12 cellular contexts compared by ENCODE assay signal in genomic region chr2:237617305-237617982, GRCh38. TPM values are rescaled to one million over a fixed set of nuclear protein-coding genes. Genes with fewer than 3 reads are reported as not detected.
DNase-seq lines count a peak whose midpoint lies in the region; ATAC-seq and TF ChIP-seq lines count a peak whose summit lies in the region.
"Had no signal": no experiment of that assay in that cellular context is flagged by ENCODE, and none has a peak within 500 bp of the region (broad histone marks: within the 10 kb centered on the region; RNA-seq: fewer than 3 reads in every experiment).

No MANE protein-coding gene starts in this region.

- TF ChIP-seq CTCF in cardiac muscle cell (IDR thresholded peaks at IDR 0.05; ENCODE audit: low read depth, low read length) (no peak), brain (conservative IDR thresholded peaks at IDR 0.05) (no peak), nephron (IDR thresholded peaks at IDR 0.05; ENCODE audit: unreplicated experiment in 3 of 3) (no peak), omental fat pad (IDR thresholded peaks at IDR 0.05) (no peak)

- H3K27ac Mint-ChIP-seq in brain (peak overlapping the region in 3 of 5 experiments; percentile 36 to 91 (median 91)), nephron (peak overlapping the region; percentile 72 to 95 (median 94))

- H3K4me3 ChIP-seq in cardiac muscle cell (no peak overlapping the region), aorta (ENCODE audit: low read length in 2 of 2) (no peak overlapping the region), HAP-1 (no peak overlapping the region)

- in situ Hi-C loops in HAP-1 (cut with MboI; ENCODE audit: low sequenced_read_pairs) = no loop called here

- no peaks in the 10 kb centered on the region for H3K27me3 ChIP-seq in cardiac muscle cell
- no peaks in the 10 kb centered on the region for H3K27me3 ChIP-seq in aorta (ENCODE audit: control insufficient read depth in 1 of 2, insufficient read depth in 2 of 2, low read length in 1 of 2)
- peaks cover 17% of the 10 kb centered on the region; the same call in 1 of the 2 replicates for H3K27me3 ChIP-seq in HAP-1 (ENCODE audit: low read depth)

- 79 to 81% methylated on average over 10 of the region's 10 CpGs for WGBS in aorta, 2 donors

- H3K36me3 Mint-ChIP-seq in brain (no peaks in the 10 kb centered on the region), nephron (ENCODE audit: low read depth) (no peaks in the 10 kb centered on the region)

- H3K27me3 Mint-ChIP-seq in brain = peaks cover 6% of the 10 kb centered on the region
- H3K27me3 Mint-ChIP-seq in nephron (ENCODE audit: low read depth) = peaks cover 4% of the 10 kb centered on the region

- H3K4me1 Mint-ChIP-seq in brain = peaks cover 38% of the 10 kb centered on the region
- H3K4me1 Mint-ChIP-seq in nephron = peaks cover 70% of the 10 kb centered on the region

- no peak for ATAC-seq in Right ventricle myocardium inferior
- no peak for ATAC-seq in aorta (ENCODE audit: low FRiP score)
- no peak for ATAC-seq in omental fat pad (ENCODE audit: low FRiP score)

- H3K9me3 Mint-ChIP-seq in brain (peaks cover 0 to 9% (median 0%) of the 10 kb centered on the region in 5 experiments), nephron (peaks cover 9% of the 10 kb centered on the region)

- H3K9me3 ChIP-seq in cardiac muscle cell (ENCODE audit: low read depth) = no peaks in the 10 kb centered on the region
- no peaks in the 10 kb centered on the region for H3K9me3 ChIP-seq in aorta (ENCODE audit: control insufficient read depth, low read length)
- no peaks in the 10 kb centered on the region for H3K9me3 ChIP-seq in HAP-1

- peak overlapping the region in 1 of 5 experiments; percentile 23 for H3K4me3 Mint-ChIP-seq in brain
- peak overlapping the region in 1 of 3 experiments; percentile 46 for H3K4me3 Mint-ChIP-seq in nephron

- H3K27ac ChIP-seq in cardiac muscle cell = peak overlapping the region; percentile 96
- H3K27ac ChIP-seq in aorta (ENCODE audit: low read depth in 1 of 2, low read length in 2 of 2) = peak overlapping the region; percentile 87 to 98
- H3K27ac ChIP-seq: C4-2B had no signal

- H3K36me3 ChIP-seq in cardiac muscle cell (no peaks in the 10 kb centered on the region), aorta (ENCODE audit: control insufficient read depth in 1 of 2, insufficient read depth in 2 of 2, low read length in 1 of 2) (no peaks in the 10 kb centered on the region), HAP-1 (replicated peaks) (no peaks in the 10 kb centered on the region)

- peaks cover 39% of the 10 kb centered on the region for H3K4me1 ChIP-seq in cardiac muscle cell (ENCODE audit: low read depth)
- H3K4me1 ChIP-seq in aorta (ENCODE audit: control insufficient read depth in 1 of 2, insufficient read depth in 2 of 2, low read length in 2 of 2) = peaks cover 0 to 12% of the 10 kb centered on the region in 2 donors
- H3K4me1 ChIP-seq in HAP-1 = no peaks in the 10 kb centered on the region

- intact Hi-C loops in Right ventricle myocardium inferior (cut with DNase I) (no loop called here), aorta (cut with DNase I) (loop anchor here in 1 of 2 donors (2.0 kb wide), 1 partner anchor 17 kb away; no protein-coding TSS in a partner anchor)

- no peak for DNase-seq in cardiac muscle cell (ENCODE audit: low read depth in 1 of 2, low spot score in 1 of 2)
- DNase-seq in Right ventricle myocardium inferior (ENCODE audit: missing footprints) = no peak
- no peak for DNase-seq in aorta
- no peak for DNase-seq in HAP-1 (ENCODE audit: low spot score in 2 of 2)
- DNase-seq in NCI-H345 (lab: John Stamatoyannopoulos, UW) = no peak
- DNase-seq in omental fat pad (ENCODE audit: low spot score) = no peak
- DNase-seq: activated naive CD4-positive, alpha-beta T cell treated with Interleukin-2 at 50 U/mL for 16 hours; NCI-H774 had no signal

RNA-seq across cellular contexts. Expression of gene LRRFIP1, which starts 9.9 kb away (rescaled TPM):
- total RNA-seq in cardiac muscle cell (66.3 and 95.3 TPM in 2 replicates), Right ventricle myocardium inferior (104 TPM), aorta (100 to 1,000 TPM; 234 to 348 TPM), omental fat pad (100 to 1,000 TPM in 3 of 4 donors, 10 to 100 TPM in 1; 90.0 to 257 (median 113) TPM)
- polyA plus RNA-seq in cardiac muscle cell (90.9 and 125 TPM in 2 replicates), brain (ENCODE audit: insufficient read depth, low read depth, low replicate concordance) (63.1 TPM), aorta (100 to 1,000 TPM; 100 to 105 TPM)

RNA-seq across cellular contexts. Expression of gene RAB17, which starts 26.9 kb away (rescaled TPM):
- total RNA-seq in cardiac muscle cell (2.9 and 4.7 TPM in 2 replicates), Right ventricle myocardium inferior (2.4 TPM), aorta (1 to 10 TPM; 3.7 to 4.5 TPM), omental fat pad (1 to 10 TPM in 2 of 4 donors, under 1 TPM in 1, not detected in 1; 0.84 to 8.6 (median 3.5) TPM)
- polyA plus RNA-seq in cardiac muscle cell (1.4 and 3.1 TPM in 2 replicates), brain (ENCODE audit: insufficient read depth, low read depth, low replicate concordance) (7.5 TPM), aorta (10 to 100 TPM; 11.1 to 22.3 TPM)

RNA-seq across cellular contexts. Expression of gene PRLH, which starts 51.1 kb away (rescaled TPM):
- total RNA-seq in cardiac muscle cell = not detected in 2 replicates
- polyA plus RNA-seq in cardiac muscle cell = not detected in 2 replicates
- total RNA-seq in Right ventricle myocardium inferior = not detected
- not detected for polyA plus RNA-seq in brain (ENCODE audit: insufficient read depth, low read depth, low replicate concordance)
- total RNA-seq in aorta = not detected
- polyA plus RNA-seq in aorta = not detected
- total RNA-seq in omental fat pad = not detected
- total RNA-seq: renal cortical epithelial cell had no signal
